Comparison of ENCODE assay signal across 1 cellular context in genomic region chr10:31875608-31876007, GRCh38.
TF ChIP-seq lines count a peak whose summit lies in the region.

No MANE protein-coding gene starts in this region.

TF ChIP-seq in GM23338, 12 proteins besides CTCF, POLR2A, EP300 and RAD21 (continued from another document):
- TF ChIP-seq ZNF462 (CRISPR knock-in tag; IDR thresholded peaks at IDR 0.05), result no peak
- no peak for TF ChIP-seq EZH2phosphoT487 (IDR thresholded peaks at IDR 0.05; ENCODE audit: unreplicated experiment)
- no peak for TF ChIP-seq ZNF114 (CRISPR knock-in tag; IDR thresholded peaks at IDR 0.05)
- TF ChIP-seq ZNF331 (CRISPR knock-in tag; IDR thresholded peaks at IDR 0.05; ENCODE audit: low read depth), result no peak
- TF ChIP-seq STAT1 (IDR thresholded peaks at IDR 0.05; ENCODE audit: unreplicated experiment), result no peak
- no peak for TF ChIP-seq REST (IDR thresholded peaks at IDR 0.05; ENCODE audit: unreplicated experiment)
- TF ChIP-seq CREB1 (CRISPR knock-in tag; IDR thresholded peaks at IDR 0.05; ENCODE audit: low read depth), result no peak
- TF ChIP-seq JUNB (IDR thresholded peaks at IDR 0.05; ENCODE audit: unreplicated experiment), result no peak
- no peak for TF ChIP-seq ETS1 (IDR thresholded peaks at IDR 0.05)
- TF ChIP-seq EZH2 (IDR thresholded peaks at IDR 0.05; ENCODE audit: low read depth, unreplicated experiment), result no peak
- no peak for TF ChIP-seq NANOG (IDR thresholded peaks at IDR 0.05; ENCODE audit: borderline replicate concordance)
TF ChIP-seq in GM23338: peak in this region for 0.
